In genomic region chr1:16321176-16321867, GRCh38 we compare ENCODE assay signal across 20 cellular contexts. TPM values are rescaled to one million over a fixed set of nuclear protein-coding genes. Genes with fewer than 3 reads are reported as not detected.
A peak's percentile ranks its signal among the peaks of the same experiment; 100 is the strongest.
DNase-seq lines count a peak whose midpoint lies in the region; ATAC-seq, FAIRE-seq and TF ChIP-seq lines count a peak whose summit lies in the region.
"Had no signal": no experiment of that assay in that cellular context is flagged by ENCODE, and none has a peak within 500 bp of the region (broad histone marks: within the 10 kb centered on the region; RNA-seq: fewer than 3 reads in every experiment).

No MANE protein-coding gene starts in this region.

- H3K9me3 Mint-ChIP-seq in neural crest cell = no peaks in the 10 kb centered on the region
- H3K9me3 Mint-ChIP-seq: activated CD4-positive, alpha-beta memory T cell treated with anti-CD3 and anti-CD28 coated beads for 36 hours; activated T-cell treated with anti-CD3 and anti-CD28 coated beads, Interleukin-2, amount 50 U/mL, for 72 hours; nephron progenitor cell had no signal

- peak overlapping the region; percentile 64 for H3K27ac Mint-ChIP-seq in neural crest cell (ENCODE audit: unreplicated experiment)
- no peak overlapping the region for H3K27ac Mint-ChIP-seq in T-helper 17 cell
- H3K27ac Mint-ChIP-seq: activated CD4-positive, alpha-beta memory T cell treated with anti-CD3 and anti-CD28 coated beads for 36 hours; activated T-cell treated with anti-CD3 and anti-CD28 coated beads, Interleukin-2, amount 50 U/mL, for 72 hours; nephron progenitor cell had no signal

- no peaks in the 10 kb centered on the region for H3K9me3 ChIP-seq in T-helper 17 cell (ENCODE audit: control insufficient read depth, low read length, poor library complexity, severe bottlenecking)
- H3K9me3 ChIP-seq: adrenal gland, MG63 had no signal

- peak; percentile 15 for FAIRE-seq in GM18507 (lab: Jason Lieb, UNC)

- H3K4me1 Mint-ChIP-seq in neural crest cell (peaks cover 9% of the 10 kb centered on the region), T-helper 17 cell (peaks cover 16% of the 10 kb centered on the region)

- no peak for ATAC-seq in HG02885 (IDR thresholded peaks at IDR 0.05; ENCODE audit: poor library complexity, unreplicated experiment)
- ATAC-seq in T-helper 17 cell = no peak
- ATAC-seq: activated T-cell treated with anti-CD3 and anti-CD28 coated beads, Interleukin-2, amount 50 U/mL, for 72 hours; PC-3 had no signal

- DNase-seq in AG10803 (ENCODE audit: low read depth) = peak; percentile 51
- DNase-seq in GM18507 (ENCODE audit: extremely low spot score, insufficient read length, low read depth) = no peak
- DNase-seq in choroid plexus epithelial cell (ENCODE audit: low read depth) = peak; percentile 8
- no peak for DNase-seq in neural crest cell (ENCODE audit: low read depth, low spot score)
- DNase-seq in T-helper 17 cell = no peak
- DNase-seq in T-helper 9 cell = no peak
- DNase-seq in superior temporal gyrus (ENCODE audit: extremely low spot score) = no peak
- DNase-seq: activated CD4-positive, alpha-beta memory T cell treated with anti-CD3 and anti-CD28 coated beads for 36 hours; activated T-cell treated with anti-CD3 and anti-CD28 coated beads, Interleukin-2, amount 50 U/mL, for 72 hours; head of caudate nucleus; mesendoderm; MG63; NCI-H187; NCI-H510A; nephron progenitor cell; PC-3; retina had no signal

- H3K27me3 Mint-ChIP-seq in neural crest cell (ENCODE audit: low read depth) (no peaks in the 10 kb centered on the region), T-helper 17 cell (no peaks in the 10 kb centered on the region)
- H3K27me3 Mint-ChIP-seq: activated CD4-positive, alpha-beta memory T cell treated with anti-CD3 and anti-CD28 coated beads for 36 hours had no signal

- H3K36me3 Mint-ChIP-seq in neural crest cell (ENCODE audit: low read depth) = no peaks in the 10 kb centered on the region
- H3K36me3 Mint-ChIP-seq in T-helper 17 cell (ENCODE audit: low read depth) = peaks cover 2% of the 10 kb centered on the region

- H3K4me3 Mint-ChIP-seq in neural crest cell (no peak overlapping the region), T-helper 17 cell (no peak overlapping the region)
- H3K4me3 Mint-ChIP-seq: activated CD4-positive, alpha-beta memory T cell treated with anti-CD3 and anti-CD28 coated beads for 36 hours; activated T-cell treated with anti-CD3 and anti-CD28 coated beads, Interleukin-2, amount 50 U/mL, for 72 hours; nephron progenitor cell had no signal

- H3K4me3 ChIP-seq in AG10803 (ENCODE audit: low read length) (no peak overlapping the region), choroid plexus epithelial cell (ENCODE audit: low read depth, low read length) (no peak overlapping the region)
- H3K4me3 ChIP-seq: adrenal gland, MG63, SK-N-MC had no signal

- TF ChIP-seq CTCF in AG10803 (conservative IDR thresholded peaks at IDR 0.05; ENCODE audit: low read length) (no peak), choroid plexus epithelial cell (conservative IDR thresholded peaks at IDR 0.05; ENCODE audit: low read depth, low read length) (no peak), neural crest cell (conservative IDR thresholded peaks at IDR 0.05) (no peak)

RNA-seq across cellular contexts. Expression of gene FBXO42, which starts 31.0 kb away (rescaled TPM):
- total RNA-seq in neural crest cell (24.3 and 24.6 TPM in 2 replicates), T-helper 17 cell (10 to 100 TPM; 17.4 to 20.5 TPM)

RNA-seq across cellular contexts. Expression of gene SZRD1, which starts 45.7 kb away (rescaled TPM):
- total RNA-seq in neural crest cell = 153 and 165 TPM in 2 replicates
- total RNA-seq in T-helper 17 cell = 100 to 1,000 TPM; 123 to 133 TPM

Comparison
In these comparisons a context has a peak if more than half of its experiments do, and no peak if none do; other contexts are left out.
1. DNase-seq: peak in AG10803 (single experiment) and choroid plexus epithelial cell (single experiment); none in GM18507 (single experiment), neural crest cell (single experiment), T-helper 17 cell (0 of 3), T-helper 9 cell (single experiment) and superior temporal gyrus (single experiment).